ENCODE assay signal across 8 cellular contexts in genomic region chr4:127623755-127624087, GRCh38. TPM values are rescaled to one million over a fixed set of nuclear protein-coding genes. Genes with fewer than 3 reads are reported as not detected.
DNase-seq lines count a peak whose midpoint lies in the region; ATAC-seq, FAIRE-seq and TF ChIP-seq lines count a peak whose summit lies in the region.

No MANE protein-coding gene starts in this region.

- H3K79me1 ChIP-seq in H1 (ENCODE audit: low read depth, low read length) = no peaks in the 10 kb centered on the region

- no peak for ATAC-seq in naive thymus-derived CD4-positive, alpha-beta T cell
- no peak for ATAC-seq in GM18868 (IDR thresholded peaks at IDR 0.05; ENCODE audit: unreplicated experiment)

- H3K4me1 ChIP-seq in HUES64 (ENCODE audit: insufficient read depth, low read length) (no peaks in the 10 kb centered on the region), H1 (replicated peaks in 1 of 4; ENCODE audit: control insufficient read depth in 3 of 4, insufficient read depth in 4 of 4, low read length in 3 of 4) (no peaks in the 10 kb centered on the region)
- no peaks in the 10 kb centered on the region for H3K4me1 ChIP-seq in naive thymus-derived CD4-positive, alpha-beta T cell (ENCODE audit: control insufficient read depth in 2 of 2, insufficient read depth in 2 of 2, low read length in 2 of 2)

- no peaks in the 10 kb centered on the region for H3K36me3 ChIP-seq in HUES64 (ENCODE audit: insufficient read depth, low read length)
- no peaks in the 10 kb centered on the region for H3K36me3 ChIP-seq in H1 (ENCODE audit: control insufficient read depth in 2 of 4, insufficient read depth in 4 of 4, low read length in 3 of 4)
- H3K36me3 ChIP-seq in naive thymus-derived CD4-positive, alpha-beta T cell (ENCODE audit: control insufficient read depth in 2 of 3, insufficient read depth in 3 of 3, low read length in 3 of 3) = no peaks in the 10 kb centered on the region

- no peak overlapping the region for H4K5ac ChIP-seq in H1 (ENCODE audit: insufficient read length, low read depth, low read length)

- CTCF ChIA-PET in H1 (lab: Charles Lee; ENCODE audit: partially characterized antibody) = interaction anchor here (0.8 to 2.3 kb wide), 9 partner anchors 9 to 115 kb away, joined by 3 to 12 read pairs (median 5); partner anchors contain the start of gene INTU
- CTCF ChIA-PET in naive thymus-derived CD4-positive, alpha-beta T cell (lab: Charles Lee) = no interaction called here

- H2BK120ac ChIP-seq in H1 (replicated peaks; ENCODE audit: low read depth, low read length) = no peak overlapping the region

- TF ChIP-seq POLR2A in H1 (IDR thresholded peaks at IDR 0.05; ENCODE audit: control extremely low read depth in 1 of 2, low read depth in 2 of 2, low read length in 2 of 2) = no peak

- H2AFZ ChIP-seq in H1 (ENCODE audit: low read length) = peak overlapping the region; percentile 84; the same call in 1 of the 2 replicates

- no peak overlapping the region for H2BK15ac ChIP-seq in H1 (ENCODE audit: low read length)

- H4K8ac ChIP-seq in H1 (ENCODE audit: extremely low read depth, insufficient read depth, low read length) = no peak overlapping the region

- no peak overlapping the region for H2AK5ac ChIP-seq in H1 (ENCODE audit: low read depth, low read length)

- H3K14ac ChIP-seq in H1 (ENCODE audit: insufficient read length) = no peak overlapping the region

- peak overlapping the region in 9 of 10 donors; percentile 7 to 74 (median 41) for H3K4me3 Mint-ChIP-seq in naive thymus-derived CD4-positive, alpha-beta T cell

- TF ChIP-seq EP300 in H1 (IDR thresholded peaks at IDR 0.05; ENCODE audit: borderline replicate concordance in 1 of 2, low read depth in 2 of 2, low read length in 2 of 2) = no peak

- H3K4me3 ChIP-seq in AG10803 (ENCODE audit: low read length) = peak overlapping the region; percentile 64
- peak overlapping the region; percentile 56 for H3K4me3 ChIP-seq in HUES64 (ENCODE audit: low read length)
- H3K4me3 ChIP-seq in H1 (ENCODE audit: extremely low read depth in 1 of 4, insufficient read depth in 2 of 4, low read depth in 3 of 4, low read length in 4 of 4) = peak overlapping the region; percentile 52 to 74 (median 68)
- H3K4me3 ChIP-seq in naive thymus-derived CD4-positive, alpha-beta T cell (ENCODE audit: low read length) = no peak overlapping the region

- H3K23ac ChIP-seq in H1 (ENCODE audit: insufficient read length) = no peak overlapping the region

- H3K4ac ChIP-seq in H1 (replicated peaks; ENCODE audit: insufficient read length, low read depth, low read length) = no peak overlapping the region

- H2BK5ac ChIP-seq in H1 (ENCODE audit: low read depth, low read length) = no peak overlapping the region

- H4K91ac ChIP-seq in H1 (replicated peaks; ENCODE audit: insufficient read length, low read length) = no peak overlapping the region

- peaks cover 0 to 4% (median 0%) of the 10 kb centered on the region in 5 donors for H3K36me3 Mint-ChIP-seq in naive thymus-derived CD4-positive, alpha-beta T cell

- H3K4me1 Mint-ChIP-seq in naive thymus-derived CD4-positive, alpha-beta T cell = peaks cover 0 to 21% (median 9%) of the 10 kb centered on the region in 7 donors

- no peak overlapping the region for H2BK12ac ChIP-seq in H1 (ENCODE audit: low read depth, low read length)

- TF ChIP-seq RAD21 in H1 (IDR thresholded peaks at IDR 0.05 in 1 of 2, conservative IDR thresholded peaks at IDR 0.05 in 1 of 2; ENCODE audit: low read depth in 2 of 2, low read length in 2 of 2) = no peak

- DNase-seq in AG10803 (ENCODE audit: low read depth) (peak; percentile 11), H1 (ENCODE audit: low read depth in 1 of 2, low spot score in 2 of 2) (no peak), SIG-M5 (lab: John Stamatoyannopoulos, UW) (no peak), NCI-H2081 treated with DMSO at 0.1 percent for 48 hours (lab: John Stamatoyannopoulos, UW) (no peak), SK-N-DZ (ENCODE audit: low spot score) (no peak)
- DNase-seq in naive thymus-derived CD4-positive, alpha-beta T cell = no peak

- H3K56ac ChIP-seq in H1 (replicated peaks; ENCODE audit: insufficient read length, low read depth, low read length) = no peak overlapping the region

- POLR2A ChIA-PET in H1 (lab: Charles Lee; ENCODE audit: partially characterized antibody) = interaction anchor here (3.7 kb wide), 1 partner anchor 9 kb away, joined by 20 read pairs; the partner anchor contains the start of gene INTU
- POLR2A ChIA-PET in naive thymus-derived CD4-positive, alpha-beta T cell (lab: Charles Lee) = no interaction called here

- peaks cover 8% of the 10 kb centered on the region; the same call in 1 of the 2 replicates for H3K23me2 ChIP-seq in H1 (ENCODE audit: low read depth, low read length)

- no peaks in the 10 kb centered on the region for H4K20me1 ChIP-seq in H1 (replicated peaks in 1 of 2; ENCODE audit: control insufficient read depth in 1 of 2, insufficient read depth in 2 of 2, low read length in 2 of 2)

- 0 out of 2 replicates have a peak overlapping the region, but pooled peaks have one; percentile 14 for H3K9ac ChIP-seq in HUES64 (ENCODE audit: low read depth, low read length)
- H3K9ac ChIP-seq in H1 (replicated peaks in 1 of 4; ENCODE audit: extremely low read depth in 1 of 4, low read depth in 3 of 4, low read length in 3 of 4) = no peak overlapping the region

- H3K4me2 ChIP-seq in H1 (ENCODE audit: insufficient read depth in 1 of 2, low read depth in 2 of 2, low read length in 2 of 2) = peak overlapping the region; percentile 70 to 90

- FAIRE-seq in H1 (lab: Jason Lieb, UNC) = no peak

- no peak overlapping the region for H3K27ac Mint-ChIP-seq in naive thymus-derived CD4-positive, alpha-beta T cell

- no peak overlapping the region for H3K18ac ChIP-seq in H1 (ENCODE audit: extremely low read depth, low read length)

- peaks cover 45 to 71% (median 64%) of the 10 kb centered on the region in 5 donors for H3K27me3 Mint-ChIP-seq in naive thymus-derived CD4-positive, alpha-beta T cell

- 61% methylated on average over 8 of the region's 8 CpGs for WGBS in HUES64
- 21% methylated on average over 8 of the region's 8 CpGs; no CpG with 5 or more reads in 1 of the 2 experiments for WGBS in H1 (ENCODE audit: extremely low coverage in 1 of 2, insufficient coverage in 1 of 2, insufficient read length in 1 of 2, insufficient replicate concordance in 2 of 2, low coverage in 1 of 2, low lambda C conversion rate in 2 of 2, missing lambda C conversion rate in 1 of 2), 2 experiments

- intact Hi-C loops in naive thymus-derived CD4-positive, alpha-beta T cell (cut with micrococcal nuclease) = no loop called here

- no peak overlapping the region for H2BK20ac ChIP-seq in H1 (ENCODE audit: low read length)

- TF ChIP-seq CTCF in AG10803 (conservative IDR thresholded peaks at IDR 0.05; ENCODE audit: low read length) = no peak
- TF ChIP-seq CTCF in H1 (IDR thresholded peaks at IDR 0.05; ENCODE audit: control extremely low read depth in 1 of 3, insufficient read depth in 1 of 3, low read depth in 1 of 3, low read length in 3 of 3) = no peak

- H3K27ac ChIP-seq in HUES64 (ENCODE audit: low read depth, low read length) (no peak overlapping the region), H1 (ENCODE audit: low read depth, low read length) (no peak overlapping the region)
- no peak overlapping the region for H3K27ac ChIP-seq in naive thymus-derived CD4-positive, alpha-beta T cell (ENCODE audit: low read depth, low read length)

- H3K9me3 Mint-ChIP-seq in naive thymus-derived CD4-positive, alpha-beta T cell = peaks cover 0 to 3% (median 0%) of the 10 kb centered on the region in 11 donors

- no peaks in the 10 kb centered on the region for H3K79me2 ChIP-seq in H1 (ENCODE audit: control insufficient read depth in 1 of 2, insufficient read depth in 2 of 2, low read length in 2 of 2)

- H3K9me3 ChIP-seq in HUES64 (ENCODE audit: insufficient read depth, low read depth, low read length) (no peaks in the 10 kb centered on the region), H1 (ENCODE audit: insufficient read depth in 2 of 2, low read depth in 1 of 2, low read length in 1 of 2) (no peaks in the 10 kb centered on the region)
- H3K9me3 ChIP-seq in naive thymus-derived CD4-positive, alpha-beta T cell (ENCODE audit: control insufficient read depth in 2 of 3, low read length in 3 of 3) = no peaks in the 10 kb centered on the region

- H3K27me3 ChIP-seq in HUES64 (ENCODE audit: insufficient read depth, low read length) = peaks cover 52% of the 10 kb centered on the region
- H3K27me3 ChIP-seq in H1 (replicated peaks in 1 of 4; ENCODE audit: control insufficient read depth in 3 of 4, extremely low read depth in 1 of 4, insufficient read depth in 3 of 4, low read length in 3 of 4) = peaks cover 1 to 25% (median 19%) of the 10 kb centered on the region in 4 experiments
- H3K27me3 ChIP-seq in naive thymus-derived CD4-positive, alpha-beta T cell (ENCODE audit: control insufficient read depth in 2 of 2, insufficient read depth in 2 of 2, low read length in 2 of 2) = no peaks in the 10 kb centered on the region

TF ChIP-seq in H1, 55 proteins besides CTCF, POLR2A, EP300 and RAD21:
- TF ChIP-seq E2F6 (IDR thresholded peaks at IDR 0.05) (no peak), NRF1 (IDR thresholded peaks at IDR 0.05; ENCODE audit: low read depth, low read length) (peak; percentile 56)

RNA-seq across cellular contexts. Expression of gene INTU, which starts 9.0 kb away (rescaled TPM):
- 5.2 TPM for polyA plus RNA-seq in HUES64 (2013, experiment 1 of 2)
- 7.7 TPM for polyA plus RNA-seq in HUES64 (2013, experiment 2 of 2)
- total RNA-seq in H1 (2021; fragmentation: NEBNext Ultra II Directional; extraction: Animal tissue kit (Norgen Biotek cat#: 25700)) = 12.8 and 15.1 TPM in 2 replicates
- polyA plus RNA-seq in H1 (2011; rRNA removed) = 4.1 and 6.0 TPM in 2 replicates
- polyA plus RNA-seq in H1 (2011; cell fraction: cytosol; rRNA removed) = 6.3 TPM
- 5.0 TPM for polyA plus RNA-seq in H1 (2011; cell fraction: nucleus; rRNA removed)
- 4.1 to 6.9 TPM (median 5.9 TPM) in 4 replicates for polyA plus RNA-seq in H1 (2012, experiment 1 of 2)
- polyA plus RNA-seq in H1 (2012, experiment 2 of 2) = 0.22 TPM
- polyA plus RNA-seq in H1 (2013, experiment 1 of 2) = 5.7 TPM
- polyA plus RNA-seq in H1 (2013, experiment 2 of 2) = 5.4 TPM
- 18.3 and 23.0 TPM in 2 replicates for polyA minus RNA-seq in H1 (2011; rRNA and poly(A)+ RNA removed)
- polyA minus RNA-seq in H1 (2011; cell fraction: cytosol; rRNA and poly(A)+ RNA removed) = 8.3 TPM
- 24.3 TPM for polyA minus RNA-seq in H1 (2011; cell fraction: nucleus; rRNA and poly(A)+ RNA removed)
- under 1 TPM in 1 of 5 experiments, not detected in 4; 0.22 TPM for total RNA-seq in naive thymus-derived CD4-positive, alpha-beta T cell
- polyA plus RNA-seq in naive thymus-derived CD4-positive, alpha-beta T cell = under 1 TPM in 1 of 2 donors, not detected in 1; 0.14 TPM
- polyA plus RNA-seq in SK-N-DZ (2014; cell fraction: cytosol; rRNA removed) = 5.7 and 9.0 TPM in 2 replicates
- 27.4 and 27.7 TPM in 2 replicates for polyA plus RNA-seq in SK-N-DZ (2014; cell fraction: nucleus; rRNA removed)
